Comparison of ENCODE assay signal across 8 cellular contexts in the genomic region with DNA sequence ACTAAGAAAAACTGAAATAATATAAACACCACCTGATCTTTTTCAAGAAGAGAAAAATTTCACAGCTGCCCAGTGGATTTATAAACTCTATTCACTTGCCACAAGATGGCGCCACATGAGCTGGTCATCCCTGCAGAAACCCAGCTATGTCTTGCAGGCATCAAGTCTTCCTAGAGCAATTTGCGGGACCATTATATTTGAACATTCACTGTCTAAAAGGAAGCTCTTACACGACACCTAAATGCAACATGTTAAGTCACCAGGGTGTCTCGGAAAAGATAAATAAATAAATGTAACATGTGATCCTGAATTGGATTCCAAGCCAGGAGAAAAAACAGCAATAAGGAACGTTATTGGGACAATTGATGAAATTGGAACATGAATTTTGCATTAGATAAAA. TPM values are rescaled to one million over a fixed set of nuclear protein-coding genes. Genes with fewer than 3 reads are reported as not detected.
DNase-seq lines count a peak whose midpoint lies in the region; ATAC-seq and TF ChIP-seq lines count a peak whose summit lies in the region.

No MANE protein-coding gene starts in this region.

- H3K23ac ChIP-seq in IMR-90 (ENCODE audit: low read depth, low read length): no peak overlapping the region

- TF ChIP-seq POLR2A in IMR-90 (IDR thresholded peaks at IDR 0.05; ENCODE audit: low read depth, low read length): no peak

- dilution Hi-C loops in IMR-90 (cut with HindIII; ENCODE audit: low sequenced_read_pairs, unreplicated experiment): no loop called here

- no peak overlapping the region for H2AK9ac ChIP-seq in IMR-90 (replicated peaks; ENCODE audit: low read depth, low read length, poor library complexity)

- WGBS in IMR-90 (ENCODE audit: extremely low coverage in 2 of 2, insufficient read length in 1 of 2), 2 experiments: 20% methylated on average over 2 of the region's 5 CpGs; no CpG with 5 or more reads in 1 of the 2 experiments

- H2AFZ ChIP-seq in IMR-90 (replicated peaks; ENCODE audit: low read length, poor library complexity) (no peak overlapping the region), OCI-LY7 (ENCODE audit: low read length) (no peak overlapping the region), neural cell (ENCODE audit: low read depth, low read length) (no peak overlapping the region)

- BruUV-seq in IMR-90 (replicated peaks; lab: Mats Ljungman, UMichigan) (no TSS peak), OCI-LY7 (replicated peaks; lab: Mats Ljungman, UMichigan) (no TSS peak)

- H2AK5ac ChIP-seq in IMR-90 (ENCODE audit: low read depth, low read length): no peak overlapping the region

- H3K36me3 ChIP-seq in IMR-90 (ENCODE audit: control insufficient read depth, insufficient read depth, low read length) (no peaks in the 10 kb centered on the region), OCI-LY7 (ENCODE audit: insufficient read depth, low read length) (no peaks in the 10 kb centered on the region), neural cell (ENCODE audit: insufficient read depth, low read length) (no peaks in the 10 kb centered on the region)

- no peak overlapping the region for H2BK15ac ChIP-seq in IMR-90 (ENCODE audit: low read depth, low read length)

- no peak overlapping the region for H4K91ac ChIP-seq in IMR-90 (ENCODE audit: insufficient read depth, low read depth, low read length)

- intact Hi-C loops in IMR-90 (cut with micrococcal nuclease) (loop anchor here (1.0 to 10.0 kb wide), 4 partner anchors 119 to 293 kb away; a partner anchor contains a TSS), OCI-LY7 (cut with micrococcal nuclease; ENCODE audit: unreplicated experiment) (loop anchor here (1.0 to 10.0 kb wide), 7 partner anchors 72 to 293 kb away; a partner anchor contains a TSS)

- no peaks in the 10 kb centered on the region for H3K79me1 ChIP-seq in IMR-90 (ENCODE audit: low read depth in 1 of 2, low read length in 2 of 2)

- POLR2A ChIA-PET in IMR-90 (lab: Charles Lee; ENCODE audit: unreplicated experiment) (no interaction called here), OCI-LY7 (lab: Charles Lee) (interaction anchor here (0.6 to 0.9 kb wide), 2 partner anchors 18 to 105 kb away, joined by 5 to 7 read pairs; no protein-coding TSS in a partner anchor)

- H3K4me1 ChIP-seq in IMR-90 (ENCODE audit: control insufficient read depth, insufficient read depth, low read length) (no peaks in the 10 kb centered on the region), OCI-LY7 (ENCODE audit: insufficient read depth, low read length, poor library complexity, severe bottlenecking) (peaks cover 4% of the 10 kb centered on the region)

- H3K4ac ChIP-seq in IMR-90 (ENCODE audit: low read depth, low read length): no peak overlapping the region

- ATAC-seq in IMR-90 (ENCODE audit: low read depth) (peak; percentile 98), esophagus mucosa (peak; percentile 66), GM19328 (IDR thresholded peaks at IDR 0.05; ENCODE audit: unreplicated experiment) (no peak)
- ATAC-seq in stimulated activated naive CD8-positive, alpha-beta T cell treated with anti-CD3 and anti-CD28 coated beads, Interleukin-15, Interleukin-2, amounts not matched to agents 100 U/mL and 50 U/mL, for 24 hours: no peak

- H3K9me2 ChIP-seq in OCI-LY7 (ENCODE audit: insufficient read depth, low read length): no peaks in the 10 kb centered on the region
- no peaks in the 10 kb centered on the region for H3K9me2 ChIP-seq in neural cell (ENCODE audit: insufficient read depth, low read length)

- H3K14ac ChIP-seq in IMR-90 (replicated peaks; ENCODE audit: low read depth, low read length): no peak overlapping the region

- H3K27ac ChIP-seq in IMR-90 (ENCODE audit: insufficient read depth, low read length) (no peak overlapping the region), OCI-LY7 (ENCODE audit: low read depth, low read length, poor library complexity, severe bottlenecking) (no peak overlapping the region), neural cell (ENCODE audit: low read length) (no peak overlapping the region)

- no peaks in the 10 kb centered on the region for H3K79me2 ChIP-seq in OCI-LY7 (ENCODE audit: insufficient read depth, low read depth, low read length)
- H3K79me2 ChIP-seq in neural cell (replicated peaks; ENCODE audit: insufficient read depth, low read length): no peaks in the 10 kb centered on the region

- H3K18ac ChIP-seq in IMR-90 (ENCODE audit: low read depth, low read length): no peak overlapping the region

- H3F3A ChIP-seq in neural cell (ENCODE audit: insufficient read depth, low read length, poor library complexity, severe bottlenecking): no peaks in the 10 kb centered on the region

- in situ Hi-C loops in IMR-90 (cut with MboI; ENCODE audit: low sequenced_read_pairs): loop anchor here (10.0 to 25.0 kb wide), 2 partner anchors 207 to 299 kb away; a partner anchor contains a TSS

- DNase-seq in COLO829 (ENCODE audit: low spot score) (peak; percentile 88), IMR-90 (peak; percentile 90), OCI-LY7 (ENCODE audit: low spot score) (peak; percentile 91), activated T-cell treated with anti-CD3 and anti-CD28 coated beads for 1 hour (ENCODE audit: low read depth) (peak; percentile 70)
- peak; percentile 82 for DNase-seq in stimulated activated naive CD8-positive, alpha-beta T cell treated with anti-CD3 and anti-CD28 coated beads, Interleukin-15, Interleukin-2, amounts not matched to agents 100 U/mL and 50 U/mL, for 24 hours

- H3K4me3 ChIP-seq in IMR-90 (ENCODE audit: insufficient read depth, low read depth, low read length) (no peak overlapping the region), OCI-LY7 (ENCODE audit: low read depth, low read length, poor library complexity, severe bottlenecking) (no peak overlapping the region), neural cell (ENCODE audit: low read length) (no peak overlapping the region)

- peak; percentile 90 for TF ChIP-seq CTCF in IMR-90 (conservative IDR thresholded peaks at IDR 0.05; ENCODE audit: low read depth, low read length)
- peak; percentile 96 for TF ChIP-seq CTCF in OCI-LY7 (conservative IDR thresholded peaks at IDR 0.05; ENCODE audit: low read length)
- peak; percentile 87 for TF ChIP-seq CTCF in neural cell (IDR thresholded peaks at IDR 0.05; ENCODE audit: poor library complexity, severe bottlenecking)

- H4K8ac ChIP-seq in IMR-90 (ENCODE audit: low read depth in 2 of 2, low read length in 2 of 2): no peak overlapping the region

- no peaks in the 10 kb centered on the region for H3K9me1 ChIP-seq in IMR-90 (ENCODE audit: insufficient read depth, low read length)

- no peak overlapping the region for H4K5ac ChIP-seq in IMR-90 (ENCODE audit: low read depth, low read length)

- no peak overlapping the region for H3K56ac ChIP-seq in IMR-90 (ENCODE audit: extremely low read depth, insufficient read depth, low read length)

- H3K4me2 ChIP-seq in IMR-90 (ENCODE audit: low read depth, low read length) (no peak overlapping the region), OCI-LY7 (ENCODE audit: low read length) (no peak overlapping the region), neural cell (ENCODE audit: low read length) (no peak overlapping the region)

- H3K9ac ChIP-seq in IMR-90 (ENCODE audit: low read depth, low read length) (no peak overlapping the region), neural cell (ENCODE audit: low read length) (no peak overlapping the region)

- H4K20me1 ChIP-seq in IMR-90 (ENCODE audit: insufficient read depth, low read length): no peaks in the 10 kb centered on the region
- H4K20me1 ChIP-seq in OCI-LY7 (ENCODE audit: insufficient read depth, low read length): no peaks in the 10 kb centered on the region
- H4K20me1 ChIP-seq in neural cell (ENCODE audit: insufficient read depth): no peaks in the 10 kb centered on the region

- no peaks in the 10 kb centered on the region for H3K27me3 ChIP-seq in IMR-90 (ENCODE audit: control insufficient read depth, insufficient read depth, low read length)
- no peaks in the 10 kb centered on the region for H3K27me3 ChIP-seq in neural cell (ENCODE audit: insufficient read depth, low read depth, low read length)

- no peak overlapping the region for H2BK120ac ChIP-seq in IMR-90 (ENCODE audit: low read depth, low read length)

- TF ChIP-seq EP300 in neural cell (conservative IDR thresholded peaks at IDR 0.05; ENCODE audit: poor library complexity, severe bottlenecking): peak; percentile 9

- TF ChIP-seq RAD21 in IMR-90 (IDR thresholded peaks at IDR 0.05; ENCODE audit: low read length) (peak; percentile 90), neural cell (conservative IDR thresholded peaks at IDR 0.05) (peak; percentile 88)

- H3K9me3 ChIP-seq in IMR-90 (ENCODE audit: control insufficient read depth, insufficient read depth, low read length): no peaks in the 10 kb centered on the region
- H3K9me3 ChIP-seq in OCI-LY7 (ENCODE audit: low read length): no peaks in the 10 kb centered on the region
- H3K9me3 ChIP-seq in neural cell (ENCODE audit: low read length): no peaks in the 10 kb centered on the region

- H2BK5ac ChIP-seq in IMR-90 (ENCODE audit: low read depth, low read length, poor library complexity, severe bottlenecking): no peak overlapping the region

- H2BK20ac ChIP-seq in IMR-90 (ENCODE audit: low read depth, low read length): no peak overlapping the region

- CTCF ChIA-PET in IMR-90 (lab: Yijun Ruan, JAX) (interaction anchor here (0.6 to 1.2 kb wide), 12 partner anchors 9 to 418 kb away, joined by 3 to 7 read pairs (median 3); no protein-coding TSS in a partner anchor), OCI-LY7 (lab: Charles Lee; ENCODE audit: unreplicated experiment) (interaction anchor here (0.6 to 0.7 kb wide), 3 partner anchors 31 to 1596 kb away, joined by 3 to 9 read pairs (median 4); no protein-coding TSS in a partner anchor)

RNA-seq across cellular contexts. Expression of a gene that starts 20.3 kb away (rescaled TPM):
- 54.4 and 61.5 TPM in 2 replicates for total RNA-seq in IMR-90 (2012; rRNA removed)
- polyA plus RNA-seq in IMR-90 (2012; rRNA removed): 104 and 124 TPM in 2 replicates
- polyA plus RNA-seq in IMR-90 (2012; cell fraction: cytosol; rRNA removed): 58.9 and 87.2 TPM in 2 replicates
- polyA plus RNA-seq in IMR-90 (2012; cell fraction: nucleus; rRNA removed; ENCODE audit: low replicate concordance): 461 and 611 TPM in 2 replicates
- total RNA-seq in OCI-LY7 (2014; rRNA removed; shearing (Covaris generic)): 97.8 and 116 TPM in 2 replicates
- 192 and 197 TPM in 2 replicates for total RNA-seq in OCI-LY7 (2022)
- total RNA-seq in esophagus mucosa: 96.0 TPM
- 131 and 132 TPM in 2 replicates for polyA plus RNA-seq in neural cell
- polyA minus RNA-seq in neural cell: 82.0 and 89.4 TPM in 2 replicates

RNA-seq across cellular contexts. Expression of a gene that starts 42.8 kb away (rescaled TPM):
- 3.6 and 4.4 TPM in 2 replicates for total RNA-seq in IMR-90 (2012; rRNA removed)
- 16.3 and 24.4 TPM in 2 replicates for polyA plus RNA-seq in IMR-90 (2012; rRNA removed)
- polyA plus RNA-seq in IMR-90 (2012; cell fraction: cytosol; rRNA removed): 6.8 and 13.8 TPM in 2 replicates
- polyA plus RNA-seq in IMR-90 (2012; cell fraction: nucleus; rRNA removed; ENCODE audit: low replicate concordance): 15.2 and 20.0 TPM in 2 replicates
- 10.0 and 15.6 TPM in 2 replicates for total RNA-seq in OCI-LY7 (2014; rRNA removed; shearing (Covaris generic))
- total RNA-seq in OCI-LY7 (2022): 28.9 and 33.8 TPM in 2 replicates
- total RNA-seq in esophagus mucosa: 13.4 TPM
- 14.3 and 22.8 TPM in 2 replicates for polyA plus RNA-seq in neural cell
- 24.8 and 37.5 TPM in 2 replicates for polyA minus RNA-seq in neural cell

RNA-seq across cellular contexts. Expression of a gene that starts 43.1 kb away (rescaled TPM):
- total RNA-seq in IMR-90 (2012; rRNA removed) (117 and 120 TPM in 2 replicates), OCI-LY7 (2022) (111 and 114 TPM in 2 replicates), esophagus mucosa (55.4 TPM)
- polyA plus RNA-seq in IMR-90 (2012; rRNA removed) (665 and 732 TPM in 2 replicates), neural cell (426 and 454 TPM in 2 replicates)
- 939 and 1,304 TPM in 2 replicates for polyA plus RNA-seq in IMR-90 (2012; cell fraction: cytosol; rRNA removed)
- polyA plus RNA-seq in IMR-90 (2012; cell fraction: nucleus; rRNA removed; ENCODE audit: low replicate concordance): 308 and 790 TPM in 2 replicates
- total RNA-seq in OCI-LY7 (2014; rRNA removed; shearing (Covaris generic)): 84.0 and 109 TPM in 2 replicates
- 315 and 361 TPM in 2 replicates for polyA minus RNA-seq in neural cell

Comparison
In these comparisons a context has a peak if more than half of its experiments do, and no peak if none do; other contexts are left out.
1. ATAC-seq: peak in IMR-90 (single experiment) and esophagus mucosa (single experiment); none in stimulated activated naive CD8-positive, alpha-beta T cell treated with anti-CD3 and anti-CD28 coated beads, Interleukin-15, Interleukin-2, amounts not matched to agents 100 U/mL and 50 U/mL, for 24 hours (single experiment) and GM19328 (single experiment).
2. Peak in every context shown above with its lines, with median percentiles within 50 percentile points of each other: DNase-seq and CTCF ChIP-seq.